Comparison of ENCODE assay signal across 10 cellular contexts in the genomic region with DNA sequence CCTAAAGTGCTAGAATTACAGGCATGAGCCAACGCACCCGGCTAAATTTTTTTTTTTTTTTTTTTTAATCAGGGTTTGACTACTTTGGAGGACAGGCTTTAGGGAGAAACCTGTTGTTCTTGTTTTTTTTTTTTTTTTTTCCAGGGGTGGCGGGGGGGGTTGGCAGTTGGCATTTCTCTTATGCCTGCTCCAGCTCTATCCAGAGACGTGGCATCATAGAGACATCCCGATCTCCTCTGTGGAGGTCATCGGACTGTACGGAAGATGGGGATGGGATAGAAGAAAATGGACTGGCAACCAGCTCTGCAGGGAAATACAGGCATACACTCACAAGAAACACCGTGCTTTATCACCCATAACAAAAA.
DNase-seq lines count a peak whose midpoint lies in the region; ATAC-seq, FAIRE-seq and TF ChIP-seq lines count a peak whose summit lies in the region.
"Had no signal": no experiment of that assay in that cellular context is flagged by ENCODE, and none has a peak within 500 bp of the region (broad histone marks: within the 10 kb centered on the region; RNA-seq: fewer than 3 reads in every experiment).

No MANE protein-coding gene starts in this region.

- no peaks in the 10 kb centered on the region for H4K20me1 ChIP-seq in astrocyte (ENCODE audit: insufficient read depth, low read length)
- H4K20me1 ChIP-seq in HepG2 (ENCODE audit: insufficient read depth, low read length) = no peaks in the 10 kb centered on the region

- H3K9me3 ChIP-seq in astrocyte (ENCODE audit: insufficient read depth, low read depth, low read length) (no peaks in the 10 kb centered on the region), HepG2 (ENCODE audit: low read length) (no peaks in the 10 kb centered on the region), suprapubic skin (no peaks in the 10 kb centered on the region)

- peaks cover 53% of the 10 kb centered on the region for H3K4me1 ChIP-seq in astrocyte (ENCODE audit: insufficient read depth, low read length)
- H3K4me1 ChIP-seq in HepG2 (ENCODE audit: insufficient read depth, low read length) = peaks cover 32% of the 10 kb centered on the region
- peaks cover 30% of the 10 kb centered on the region for H3K4me1 ChIP-seq in suprapubic skin

- no peaks in the 10 kb centered on the region for H3K36me3 Mint-ChIP-seq in activated CD4-positive, alpha-beta memory T cell treated with anti-CD3 and anti-CD28 coated beads for 36 hours
- no peaks in the 10 kb centered on the region for H3K36me3 Mint-ChIP-seq in activated CD4-positive, alpha-beta memory T cell treated with anti-CD3 and anti-CD28 coated beads, Interleukin-2, amount 10 ng/mL, durations not matched to agents 7 days and 5 days (ENCODE audit: low read depth)
- H3K36me3 Mint-ChIP-seq in astrocyte (ENCODE audit: low read depth, unreplicated experiment) = peaks cover 17% of the 10 kb centered on the region

- H3K4me3 ChIP-seq in astrocyte (ENCODE audit: insufficient read depth, low read depth, low read length) (no peak overlapping the region), HepG2 (replicated peaks in 1 of 3; ENCODE audit: insufficient read depth in 1 of 3, low read depth in 2 of 3, low read length in 3 of 3) (peak overlapping the region; percentile 19 to 63 (median 42)), suprapubic skin (peak overlapping the region; percentile 51)
- H3K4me3 ChIP-seq: cardiac muscle cell had no signal

- H2AFZ ChIP-seq in astrocyte (ENCODE audit: low read depth, low read length) = no peak overlapping the region
- peak overlapping the region; percentile 2 for H2AFZ ChIP-seq in HepG2 (ENCODE audit: low read length)

- H3K79me2 ChIP-seq in astrocyte (ENCODE audit: insufficient read depth, low read length) (no peaks in the 10 kb centered on the region), HepG2 (ENCODE audit: insufficient read depth, low read length) (no peaks in the 10 kb centered on the region)

- peak; percentile 12 for ATAC-seq in HepG2

- no peaks in the 10 kb centered on the region for H3K27me3 ChIP-seq in astrocyte (ENCODE audit: insufficient read depth, low read length)
- H3K27me3 ChIP-seq in HepG2 (ENCODE audit: control insufficient read depth in 1 of 2, insufficient read depth in 2 of 2, low read length in 2 of 2) = peaks cover 2 to 15% of the 10 kb centered on the region in 2 experiments; a peak in 2 of 5 replicates
- H3K27me3 ChIP-seq in suprapubic skin = no peaks in the 10 kb centered on the region
- H3K27me3 ChIP-seq: cardiac muscle cell had no signal

- H3K27ac Mint-ChIP-seq in activated CD4-positive, alpha-beta memory T cell treated with anti-CD3 and anti-CD28 coated beads for 36 hours = no peak overlapping the region
- H3K27ac Mint-ChIP-seq in activated CD4-positive, alpha-beta memory T cell treated with anti-CD3 and anti-CD28 coated beads, Interleukin-2, amount 10 ng/mL, durations not matched to agents 7 days and 5 days = no peak overlapping the region
- H3K27ac Mint-ChIP-seq in astrocyte (ENCODE audit: unreplicated experiment) = no peak overlapping the region
- H3K27ac Mint-ChIP-seq: T-helper 1 cell treated with Interleukin-12 subunit alpha and Interleukin-12 subunit beta and Interleukin-4 antibody, amounts not matched to agents 30 μg/mL and 1 μg/mL, for 36 hours had no signal

- BruUV-seq in HepG2 (replicated peaks; lab: Mats Ljungman, UMichigan) = no TSS peak

- in situ Hi-C loops in HepG2 (cut with HindIII; ENCODE audit: extremely low pct_ligation_motif_present, low pct_unique_long_range_greater_than_20kb) = no loop called here

- H3K4me1 Mint-ChIP-seq in activated CD4-positive, alpha-beta memory T cell treated with anti-CD3 and anti-CD28 coated beads for 36 hours (ENCODE audit: low read depth) = peaks cover 18% of the 10 kb centered on the region
- peaks cover 20% of the 10 kb centered on the region for H3K4me1 Mint-ChIP-seq in activated CD4-positive, alpha-beta memory T cell treated with anti-CD3 and anti-CD28 coated beads, Interleukin-2, amount 10 ng/mL, durations not matched to agents 7 days and 5 days
- peaks cover 21% of the 10 kb centered on the region for H3K4me1 Mint-ChIP-seq in astrocyte (ENCODE audit: low read depth, unreplicated experiment)

- peaks cover 8% of the 10 kb centered on the region for H3K36me3 ChIP-seq in astrocyte (ENCODE audit: insufficient read depth, low read length)
- H3K36me3 ChIP-seq in HepG2 (replicated peaks in 1 of 2; ENCODE audit: control insufficient read depth in 1 of 2, insufficient read depth in 2 of 2, low read length in 2 of 2) = no peaks in the 10 kb centered on the region
- no peaks in the 10 kb centered on the region for H3K36me3 ChIP-seq in suprapubic skin
- H3K36me3 ChIP-seq: cardiac muscle cell had no signal

- TF ChIP-seq RAD21 in HepG2 (CRISPR knock-in tag; IDR thresholded peaks at IDR 0.05) = no peak

- WGBS in HepG2 (ENCODE audit: low lambda C conversion rate) = 2% methylated on average over 8 of the region's 8 CpGs
- WGBS in suprapubic skin = 57% methylated on average over 8 of the region's 8 CpGs

- no peak for DNase-seq in activated CD4-positive, alpha-beta memory T cell treated with anti-CD3 and anti-CD28 coated beads for 36 hours
- no peak for DNase-seq in activated CD4-positive, alpha-beta memory T cell treated with anti-CD3 and anti-CD28 coated beads, Interleukin-2, amount 10 ng/mL, durations not matched to agents 7 days and 5 days
- no peak for DNase-seq in astrocyte (ENCODE audit: low read depth)
- no peak for DNase-seq in HepG2 (ENCODE audit: low spot score)
- DNase-seq in suprapubic skin (ENCODE audit: low spot score in 2 of 2) = no peak
- no peak for DNase-seq in NCI-H2107 treated with DMSO at 0.1 percent for 48 hours (lab: John Stamatoyannopoulos, UW; ENCODE audit: unreplicated experiment)
- DNase-seq in NCI-H69 (lab: John Stamatoyannopoulos, UW) = no peak
- DNase-seq in NCI-H524 (lab: John Stamatoyannopoulos, UW) = no peak

- H3K4me3 Mint-ChIP-seq in activated CD4-positive, alpha-beta memory T cell treated with anti-CD3 and anti-CD28 coated beads for 36 hours = peak overlapping the region; percentile 57
- no peak overlapping the region for H3K4me3 Mint-ChIP-seq in activated CD4-positive, alpha-beta memory T cell treated with anti-CD3 and anti-CD28 coated beads, Interleukin-2, amount 10 ng/mL, durations not matched to agents 7 days and 5 days
- no peak overlapping the region for H3K4me3 Mint-ChIP-seq in astrocyte (ENCODE audit: unreplicated experiment)

- H3K27ac ChIP-seq in astrocyte (ENCODE audit: low read depth, low read length) = peak overlapping the region; percentile 22
- no peak overlapping the region for H3K27ac ChIP-seq in HepG2 (ENCODE audit: extremely low read length, insufficient read depth, low read length)
- peak overlapping the region; percentile 92 for H3K27ac ChIP-seq in suprapubic skin
- H3K27ac ChIP-seq: cardiac muscle cell had no signal

- intact Hi-C loops in activated CD4-positive, alpha-beta memory T cell treated with anti-CD3 and anti-CD28 coated beads for 36 hours (cut with micrococcal nuclease) = no loop called here
- intact Hi-C loops in HepG2 (cut with micrococcal nuclease; ENCODE audit: unreplicated experiment) = no loop called here

- CTCF ChIA-PET in activated CD4-positive, alpha-beta memory T cell treated with anti-CD3 and anti-CD28 coated beads for 36 hours (lab: Charles Lee) = interaction anchor here (1.7 kb wide), 1 partner anchor 277 kb away, joined by 4 read pairs; no protein-coding TSS in a partner anchor
- CTCF ChIA-PET in activated CD4-positive, alpha-beta memory T cell treated with anti-CD3 and anti-CD28 coated beads, Interleukin-2, amount 10 ng/mL, durations not matched to agents 7 days and 5 days (lab: Charles Lee) = interaction anchor here (0.7 kb wide), 1 partner anchor 620 kb away, joined by 5 read pairs; no protein-coding TSS in a partner anchor
- CTCF ChIA-PET in HepG2 (lab: Yijun Ruan, JAX; ENCODE audit: low intra/inter-chr PET ratio, low total read pairs) = no interaction called here

- POLR2A ChIA-PET in activated CD4-positive, alpha-beta memory T cell treated with anti-CD3 and anti-CD28 coated beads for 36 hours (lab: Charles Lee) = no interaction called here
- POLR2A ChIA-PET in activated CD4-positive, alpha-beta memory T cell treated with anti-CD3 and anti-CD28 coated beads, Interleukin-2, amount 10 ng/mL, durations not matched to agents 7 days and 5 days (lab: Charles Lee) = interaction anchor here (0.6 kb wide), 1 partner anchor 1393 kb away, joined by 3 read pairs; no protein-coding TSS in a partner anchor
- POLR2A ChIA-PET in HepG2 (lab: Yijun Ruan, JAX) = no interaction called here

- H3K27me3 Mint-ChIP-seq in activated CD4-positive, alpha-beta memory T cell treated with anti-CD3 and anti-CD28 coated beads for 36 hours = no peaks in the 10 kb centered on the region
- peaks cover 7% of the 10 kb centered on the region for H3K27me3 Mint-ChIP-seq in activated CD4-positive, alpha-beta memory T cell treated with anti-CD3 and anti-CD28 coated beads, Interleukin-2, amount 10 ng/mL, durations not matched to agents 7 days and 5 days
- no peaks in the 10 kb centered on the region for H3K27me3 Mint-ChIP-seq in astrocyte (ENCODE audit: low read depth, unreplicated experiment)

- TF ChIP-seq EP300 in HepG2 (IDR thresholded peaks at IDR 0.05; ENCODE audit: low read depth in 2 of 2, low read length in 2 of 2) = no peak
- TF ChIP-seq EP300 in HepG2 (CRISPR knock-in tag; IDR thresholded peaks at IDR 0.05; ENCODE audit: borderline replicate concordance) = no peak
- TF ChIP-seq EP300 in suprapubic skin (IDR thresholded peaks at IDR 0.05) = no peak

- no peak for FAIRE-seq in astrocyte (lab: Jason Lieb, UNC)
- FAIRE-seq in HepG2 (lab: Jason Lieb, UNC) = no peak

- H3K4me2 ChIP-seq in astrocyte (ENCODE audit: low read length) (peak overlapping the region; percentile 78), HepG2 (ENCODE audit: low read depth, low read length) (peak overlapping the region; percentile 73)

- H3K9ac ChIP-seq in astrocyte (ENCODE audit: low read length) (no peak overlapping the region), HepG2 (ENCODE audit: insufficient read depth, low read depth, low read length) (no peak overlapping the region; the same call in 1 of the 2 replicates)

- TF ChIP-seq CTCF in astrocyte (IDR thresholded peaks at IDR 0.05; ENCODE audit: insufficient read depth, low read depth, low read length) = no peak
- TF ChIP-seq CTCF in HepG2 (CRISPR knock-in tag; IDR thresholded peaks at IDR 0.05) = no peak
- no peak for TF ChIP-seq CTCF in suprapubic skin (IDR thresholded peaks at IDR 0.05)

- no peaks in the 10 kb centered on the region for H3K9me3 Mint-ChIP-seq in activated CD4-positive, alpha-beta memory T cell treated with anti-CD3 and anti-CD28 coated beads for 36 hours
- no peaks in the 10 kb centered on the region for H3K9me3 Mint-ChIP-seq in activated CD4-positive, alpha-beta memory T cell treated with anti-CD3 and anti-CD28 coated beads, Interleukin-2, amount 10 ng/mL, durations not matched to agents 7 days and 5 days
- peaks cover 2% of the 10 kb centered on the region for H3K9me3 Mint-ChIP-seq in astrocyte (ENCODE audit: unreplicated experiment)

- TF ChIP-seq POLR2A in HepG2 (IDR thresholded peaks at IDR 0.05; ENCODE audit: insufficient read depth in 1 of 2, low read depth in 2 of 2, low read length in 2 of 2) = no peak
- TF ChIP-seq POLR2A in suprapubic skin (IDR thresholded peaks at IDR 0.05) = no peak

TF ChIP-seq in HepG2, 621 proteins besides CTCF, POLR2A, EP300 and RAD21 (continues in another document):
- TF ChIP-seq CBX2 (IDR thresholded peaks at IDR 0.05; ENCODE audit: low read depth, low read length) = no peak
- TF ChIP-seq CBX2 (CRISPR knock-in tag; IDR thresholded peaks at IDR 0.05; ENCODE audit: low read depth) = no peak
